13 cellular contexts compared by ENCODE assay signal in the genomic region with DNA sequence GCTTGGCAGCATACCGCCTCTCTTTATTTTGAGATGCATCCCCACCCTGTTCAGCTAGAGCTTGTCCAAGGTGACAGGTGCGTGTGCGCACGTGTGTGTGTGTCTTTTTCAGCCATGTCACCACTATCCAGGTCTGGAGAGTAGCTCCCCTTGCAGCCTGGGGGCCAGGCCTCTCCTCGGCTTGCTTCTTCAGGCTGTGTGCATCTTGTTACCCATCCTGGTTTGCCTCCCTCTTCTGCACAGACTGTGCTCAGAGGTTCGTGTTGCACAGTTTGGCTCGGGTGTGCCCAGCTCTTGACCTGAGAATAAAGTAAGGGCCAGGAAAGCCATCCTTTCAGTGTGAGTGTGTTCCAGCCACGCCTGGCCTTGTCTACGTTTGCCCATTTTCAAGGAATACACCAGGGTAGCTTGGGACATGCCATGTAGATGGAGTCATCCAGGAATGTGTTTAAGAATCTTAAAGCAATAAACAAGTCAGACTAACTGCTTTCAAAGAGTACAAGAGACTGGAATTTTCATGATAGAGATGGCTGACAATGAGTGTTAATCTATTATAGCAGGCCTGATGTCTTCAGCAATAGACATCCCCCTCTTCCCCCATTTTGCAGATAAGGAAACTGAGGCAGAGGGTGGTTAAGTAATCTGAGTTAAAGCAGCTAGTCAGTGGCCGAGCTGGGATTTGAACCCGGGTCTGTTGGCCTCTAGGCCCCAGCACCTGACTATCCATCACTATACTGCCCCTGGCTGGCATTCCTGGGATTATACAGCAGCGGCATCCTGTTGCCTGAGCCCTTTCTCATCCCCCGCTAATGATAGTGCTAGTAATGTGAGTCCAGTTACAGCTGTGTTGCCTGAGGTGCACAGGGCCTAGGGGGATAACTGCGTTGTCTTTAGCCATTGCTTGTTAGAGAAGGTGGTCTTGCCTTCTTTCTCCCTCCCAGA.
A peak's percentile ranks its signal among the peaks of the same experiment; 100 is the strongest.
DNase-seq lines count a peak whose midpoint lies in the region; ATAC-seq, FAIRE-seq and TF ChIP-seq lines count a peak whose summit lies in the region.
"Had no signal": no experiment of that assay in that cellular context is flagged by ENCODE, and none has a peak within 500 bp of the region (broad histone marks: within the 10 kb centered on the region; RNA-seq: fewer than 3 reads in every experiment).

No MANE protein-coding gene starts in this region.

- intact Hi-C loops in uterus (cut with DNase I; ENCODE audit: low total_unique reads): no loop called here

- H3K27ac ChIP-seq in uterus: peak overlapping the region in 1 of 2 donors; percentile 49
- H3K27ac ChIP-seq: BLaER1 had no signal

- FAIRE-seq in bronchial epithelial cell (lab: Jason Lieb, UNC): no peak
- FAIRE-seq: GM18507 had no signal

- no peak overlapping the region for H3K4me3 ChIP-seq in bronchial epithelial cell (ENCODE audit: low read depth, low read length)
- no peak overlapping the region for H3K4me3 ChIP-seq in uterus
- H3K4me3 ChIP-seq: BLaER1 had no signal

- H3K36me3 ChIP-seq in bronchial epithelial cell (ENCODE audit: control insufficient read depth, insufficient read depth, low read length) (no peaks in the 10 kb centered on the region), uterus (no peaks in the 10 kb centered on the region)
- H3K36me3 ChIP-seq: BLaER1 had no signal

- DNase-seq in A172 (ENCODE audit: low spot score) (peak; percentile 85), HS-5 (ENCODE audit: low read depth) (peak; percentile 38), bronchial epithelial cell (ENCODE audit: low read depth) (peak; percentile 61), left kidney (ENCODE audit: low read depth, low spot score) (peak; percentile 70), uterus (no peak), NCI-H510A treated with DMSO at 0.1 percent for 48 hours (lab: John Stamatoyannopoulos, UW) (no peak), NCI-H2196 treated with DMSO at 0.1 percent for 48 hours (lab: John Stamatoyannopoulos, UW; ENCODE audit: unreplicated experiment) (no peak)
- DNase-seq: activated naive CD4-positive, alpha-beta T cell treated with anti-CD3 and anti-CD28 coated beads, Interleukin-2, amount 10 ng/mL, durations not matched to agents 7 days and 5 days; head of caudate nucleus; NK-92 treated with Interleukin-12 subunit alpha and Interleukin-12 subunit beta, amount 100 ng/mL, for 24 hours had no signal

- TF ChIP-seq CTCF in bronchial epithelial cell (IDR thresholded peaks at IDR 0.05; ENCODE audit: insufficient read depth, low read length, severe bottlenecking) (no peak), uterus (IDR thresholded peaks at IDR 0.05) (no peak)

- no peak for TF ChIP-seq POLR2A in uterus (IDR thresholded peaks at IDR 0.05)

- peaks cover 3 to 9% of the 10 kb centered on the region in 2 donors for H3K4me1 ChIP-seq in uterus

- H3K27me3 ChIP-seq in bronchial epithelial cell (ENCODE audit: control insufficient read depth, insufficient read depth, low read length): no peaks in the 10 kb centered on the region
- no peaks in the 10 kb centered on the region for H3K27me3 ChIP-seq in uterus
- H3K27me3 ChIP-seq: BLaER1 had no signal

- ATAC-seq in GM18858 (IDR thresholded peaks at IDR 0.05; ENCODE audit: unreplicated experiment): no peak

- H3K9me3 ChIP-seq in uterus: no peaks in the 10 kb centered on the region
- H3K9me3 ChIP-seq: BLaER1 had no signal

Comparison
In these comparisons a context has a peak if more than half of its experiments do, and no peak if none do; other contexts are left out.
1. DNase-seq: peak in A172 (single experiment), HS-5 (single experiment), bronchial epithelial cell (single experiment) and left kidney (single experiment); none in uterus (0 of 2), NCI-H510A treated with DMSO at 0.1 percent for 48 hours (single experiment) and NCI-H2196 treated with DMSO at 0.1 percent for 48 hours (single experiment).